7 cellular contexts compared by ENCODE assay signal in genomic region chr9:128218518-128219389, GRCh38. TPM values are rescaled to one million over a fixed set of nuclear protein-coding genes. Genes with fewer than 3 reads are reported as not detected.
DNase-seq lines count a peak whose midpoint lies in the region; ATAC-seq and TF ChIP-seq lines count a peak whose summit lies in the region.

No MANE protein-coding gene starts in this region.

- H3K36me3 Mint-ChIP-seq in activated T-helper 2 cell treated with anti-CD3 and anti-CD28 coated beads, Interferon-gamma antibody, Interleukin-2, Interleukin-4, amounts not matched to agents 10 μg/mL and 5 μg/mL and 100 μg/mL, durations not matched to agents 14 hours and 24 hours and 36 hours (ENCODE audit: low read depth), result no peaks in the 10 kb centered on the region
- H3K36me3 Mint-ChIP-seq in natural killer cell, result no peaks in the 10 kb centered on the region

- peaks cover 11% of the 10 kb centered on the region for H3K4me1 Mint-ChIP-seq in activated T-helper 2 cell treated with anti-CD3 and anti-CD28 coated beads, Interferon-gamma antibody, Interleukin-2, Interleukin-4, amounts not matched to agents 10 μg/mL and 5 μg/mL and 100 μg/mL, durations not matched to agents 14 hours and 24 hours and 36 hours (ENCODE audit: low read depth)
- H3K4me1 Mint-ChIP-seq in natural killer cell, result peaks cover 11 to 12% of the 10 kb centered on the region in 2 donors

- peak; percentile 84 for ATAC-seq in GM18909 (IDR thresholded peaks at IDR 0.05; ENCODE audit: poor library complexity, unreplicated experiment)
- ATAC-seq in HG03139 (IDR thresholded peaks at IDR 0.05; ENCODE audit: unreplicated experiment), result peak; percentile 68
- peak; percentile 94 to 97 (median 96) for ATAC-seq in natural killer cell

- no peak overlapping the region for H3K4me3 ChIP-seq in fibroblast of the aortic adventitia (ENCODE audit: low read depth, low read length)

- no peaks in the 10 kb centered on the region for H3K27me3 Mint-ChIP-seq in activated T-helper 2 cell treated with anti-CD3 and anti-CD28 coated beads, Interferon-gamma antibody, Interleukin-2, Interleukin-4, amounts not matched to agents 10 μg/mL and 5 μg/mL and 100 μg/mL, durations not matched to agents 14 hours and 24 hours and 36 hours (ENCODE audit: low read depth)
- H3K27me3 Mint-ChIP-seq in natural killer cell (ENCODE audit: low read depth in 2 of 2), result peaks cover 0 to 4% of the 10 kb centered on the region in 2 donors

- intact Hi-C loops in activated T-helper 2 cell treated with anti-CD3 and anti-CD28 coated beads, Interferon-gamma antibody, Interleukin-2, Interleukin-4, amounts not matched to agents 10 μg/mL and 5 μg/mL and 100 μg/mL, durations not matched to agents 14 hours and 24 hours and 36 hours (cut with micrococcal nuclease), result loop anchor here (1.0 to 2.0 kb wide), 2 partner anchors 32 to 58 kb away; partner anchors contain the start of gene BBLN
- intact Hi-C loops in natural killer cell (cut with micrococcal nuclease), result loop anchor here (1.0 kb wide), 1 partner anchor 32 kb away; no protein-coding TSS in a partner anchor

- H3K4me3 Mint-ChIP-seq in activated T-helper 2 cell treated with anti-CD3 and anti-CD28 coated beads, Interferon-gamma antibody, Interleukin-2, Interleukin-4, amounts not matched to agents 10 μg/mL and 5 μg/mL and 100 μg/mL, durations not matched to agents 14 hours and 24 hours and 36 hours (ENCODE audit: low read depth), result peak overlapping the region; percentile 77
- peak overlapping the region; percentile 84 for H3K4me3 Mint-ChIP-seq in natural killer cell

- H3K9me3 Mint-ChIP-seq in activated T-helper 2 cell treated with anti-CD3 and anti-CD28 coated beads, Interferon-gamma antibody, Interleukin-2, Interleukin-4, amounts not matched to agents 10 μg/mL and 5 μg/mL and 100 μg/mL, durations not matched to agents 14 hours and 24 hours and 36 hours, result no peaks in the 10 kb centered on the region
- no peaks in the 10 kb centered on the region for H3K9me3 Mint-ChIP-seq in natural killer cell

- DNase-seq in OCI-M1 (lab: John Stamatoyannopoulos, UW) (peak; percentile 94), fibroblast of the aortic adventitia (ENCODE audit: low read depth) (peak; percentile 68), natural killer cell (peak; percentile 84)
- DNase-seq in activated T-helper 2 cell treated with anti-CD3 and anti-CD28 coated beads, Interferon-gamma antibody, Interleukin-2, Interleukin-4, amounts not matched to agents 10 μg/mL and 5 μg/mL and 100 μg/mL, durations not matched to agents 14 hours and 24 hours and 36 hours (ENCODE audit: low spot score), result peak; percentile 94
- DNase-seq in stimulated activated naive CD4-positive, alpha-beta T cell (lab: John Stamatoyannopoulos, UW), result peak; percentile 83 to 94 (median 88)

- TF ChIP-seq CTCF in fibroblast of the aortic adventitia (IDR thresholded peaks at IDR 0.05; ENCODE audit: insufficient read depth, low read length) (no peak), natural killer cell (IDR thresholded peaks at IDR 0.05) (no peak)

- peak overlapping the region; percentile 26 for H3K27ac Mint-ChIP-seq in activated T-helper 2 cell treated with anti-CD3 and anti-CD28 coated beads, Interferon-gamma antibody, Interleukin-2, Interleukin-4, amounts not matched to agents 10 μg/mL and 5 μg/mL and 100 μg/mL, durations not matched to agents 14 hours and 24 hours and 36 hours
- H3K27ac Mint-ChIP-seq in natural killer cell, result peak overlapping the region; percentile 64 to 69

RNA-seq across cellular contexts. Expression of gene DNM1, which starts 15.6 kb away (rescaled TPM):
- 0.90 and 2.4 TPM in 2 replicates for total RNA-seq in activated T-helper 2 cell treated with anti-CD3 and anti-CD28 coated beads, Interferon-gamma antibody, Interleukin-2, Interleukin-4, amounts not matched to agents 10 μg/mL and 5 μg/mL and 100 μg/mL, durations not matched to agents 14 hours and 24 hours and 36 hours
- 28.0 and 57.4 TPM in 2 replicates for total RNA-seq in fibroblast of the aortic adventitia (ENCODE audit: low replicate concordance)
- total RNA-seq in natural killer cell, result 1 to 10 TPM; 1.4 to 8.1 (median 2.6) TPM

RNA-seq across cellular contexts. Expression of gene CIZ1, which starts 27.4 kb away (rescaled TPM):
- total RNA-seq in activated T-helper 2 cell treated with anti-CD3 and anti-CD28 coated beads, Interferon-gamma antibody, Interleukin-2, Interleukin-4, amounts not matched to agents 10 μg/mL and 5 μg/mL and 100 μg/mL, durations not matched to agents 14 hours and 24 hours and 36 hours, result 150 TPM in 2 replicates
- 47.8 and 49.6 TPM in 2 replicates for total RNA-seq in fibroblast of the aortic adventitia (ENCODE audit: low replicate concordance)
- total RNA-seq in natural killer cell, result 100 to 1,000 TPM; 152 to 165 (median 159) TPM

RNA-seq across cellular contexts. Expression of gene GOLGA2, which starts 57.1 kb away (rescaled TPM):
- total RNA-seq in activated T-helper 2 cell treated with anti-CD3 and anti-CD28 coated beads, Interferon-gamma antibody, Interleukin-2, Interleukin-4, amounts not matched to agents 10 μg/mL and 5 μg/mL and 100 μg/mL, durations not matched to agents 14 hours and 24 hours and 36 hours, result 44.0 and 47.9 TPM in 2 replicates
- total RNA-seq in fibroblast of the aortic adventitia (ENCODE audit: low replicate concordance), result 63.5 and 108 TPM in 2 replicates
- total RNA-seq in natural killer cell, result 100 to 1,000 TPM in 1 of 3 donors, 10 to 100 TPM in 2; 78.0 to 101 (median 90.9) TPM

RNA-seq across cellular contexts. Expression of gene SWI5, which starts 57.3 kb away (rescaled TPM):
- 13.5 and 13.7 TPM in 2 replicates for total RNA-seq in activated T-helper 2 cell treated with anti-CD3 and anti-CD28 coated beads, Interferon-gamma antibody, Interleukin-2, Interleukin-4, amounts not matched to agents 10 μg/mL and 5 μg/mL and 100 μg/mL, durations not matched to agents 14 hours and 24 hours and 36 hours
- total RNA-seq in fibroblast of the aortic adventitia (ENCODE audit: low replicate concordance), result 21.5 and 35.2 TPM in 2 replicates
- 1 to 10 TPM; 6.3 to 9.3 (median 8.4) TPM for total RNA-seq in natural killer cell

RNA-seq across cellular contexts. Expression of gene BBLN, which starts 58.7 kb away (rescaled TPM):
- total RNA-seq in activated T-helper 2 cell treated with anti-CD3 and anti-CD28 coated beads, Interferon-gamma antibody, Interleukin-2, Interleukin-4, amounts not matched to agents 10 μg/mL and 5 μg/mL and 100 μg/mL, durations not matched to agents 14 hours and 24 hours and 36 hours, result 93.8 and 103 TPM in 2 replicates
- 37.4 and 63.4 TPM in 2 replicates for total RNA-seq in fibroblast of the aortic adventitia (ENCODE audit: low replicate concordance)
- total RNA-seq in natural killer cell, result 10 to 100 TPM; 61.8 to 74.0 (median 69.3) TPM
